Comparison of ENCODE assay signal across 8 cellular contexts in the genomic region with DNA sequence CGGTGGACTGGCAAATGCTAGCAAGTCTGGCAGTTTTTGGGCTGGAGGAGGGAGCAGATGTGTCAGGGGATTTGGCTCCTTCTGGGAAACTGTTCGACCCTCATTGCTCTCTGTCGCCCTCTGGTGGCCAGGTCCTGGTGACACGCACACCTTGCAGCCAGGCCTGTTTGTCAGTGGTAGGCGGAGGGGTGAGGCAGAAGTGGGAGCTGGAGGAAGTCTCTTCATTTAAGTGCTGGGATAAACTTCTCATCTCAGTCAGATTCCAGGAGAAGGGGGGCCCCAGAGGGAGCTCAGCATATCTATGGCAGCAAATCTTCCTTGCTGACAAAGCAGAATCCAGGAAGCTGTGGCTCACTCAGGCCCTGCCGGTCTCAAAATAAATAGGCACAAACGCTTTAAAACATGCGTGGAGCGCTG.
DNase-seq lines count a peak whose midpoint lies in the region; ATAC-seq and TF ChIP-seq lines count a peak whose summit lies in the region.

No MANE protein-coding gene starts in this region.

- H2BK12ac ChIP-seq in mesenchymal stem cell (ENCODE audit: low read length in 2 of 2), result no peak overlapping the region

- POLR2A ChIA-PET in activated CD4-positive, alpha-beta memory T cell treated with anti-CD3 and anti-CD28 coated beads, Interleukin-2, amount 10 ng/mL, durations not matched to agents 7 days and 5 days (lab: Charles Lee), result no interaction called here

- no peak overlapping the region for H4K91ac ChIP-seq in mesenchymal stem cell (ENCODE audit: low read length)

- H3K4me2 ChIP-seq in mesenchymal stem cell (ENCODE audit: low read length, poor library complexity, severe bottlenecking), result no peak overlapping the region

- H3K14ac ChIP-seq in mesenchymal stem cell (ENCODE audit: low read length in 2 of 2), result no peak overlapping the region

- no peak overlapping the region for H4K8ac ChIP-seq in mesenchymal stem cell (ENCODE audit: low read length)

- WGBS in mesenchymal stem cell, result 39% methylated on average over 9 of the region's 9 CpGs

- H3K4me3 ChIP-seq in effector memory CD4-positive, alpha-beta T cell (ENCODE audit: insufficient read depth, low read depth, low read length, poor library complexity, severe bottlenecking), result no peak overlapping the region
- no peak overlapping the region for H3K4me3 ChIP-seq in mesenchymal stem cell (ENCODE audit: insufficient read depth in 1 of 2, low read depth in 1 of 2, low read length in 2 of 2)

- no peaks in the 10 kb centered on the region for H3K79me1 ChIP-seq in mesenchymal stem cell (replicated peaks; ENCODE audit: low read length, poor library complexity, severe bottlenecking)

- H3K36me3 ChIP-seq in effector memory CD4-positive, alpha-beta T cell (ENCODE audit: control insufficient read depth, insufficient read depth, low read length), result no peaks in the 10 kb centered on the region
- H3K36me3 ChIP-seq in mesenchymal stem cell (ENCODE audit: control insufficient read depth in 1 of 2, insufficient read depth in 2 of 2, low read depth in 1 of 2, low read length in 2 of 2), result no peaks in the 10 kb centered on the region

- peak; percentile 97 for TF ChIP-seq CTCF in AG09319 (IDR thresholded peaks at IDR 0.05; ENCODE audit: low read depth, low read length)

- no peak overlapping the region for H3K27ac Mint-ChIP-seq in activated CD4-positive, alpha-beta memory T cell treated with anti-CD3 and anti-CD28 coated beads, Interleukin-2, amount 10 ng/mL, durations not matched to agents 7 days and 5 days

- no peak overlapping the region for H3K4me3 Mint-ChIP-seq in activated CD4-positive, alpha-beta memory T cell treated with anti-CD3 and anti-CD28 coated beads, Interleukin-2, amount 10 ng/mL, durations not matched to agents 7 days and 5 days

- no peaks in the 10 kb centered on the region for H3K27me3 ChIP-seq in effector memory CD4-positive, alpha-beta T cell (replicated peaks; ENCODE audit: control insufficient read depth, insufficient read depth, low read length, poor library complexity, severe bottlenecking)
- H3K27me3 ChIP-seq in mesenchymal stem cell (ENCODE audit: control insufficient read depth in 1 of 2, insufficient read depth in 1 of 2, low read length in 2 of 2), result peaks cover 19 to 44% of the 10 kb centered on the region in 2 experiments

- no peak overlapping the region for H3K18ac ChIP-seq in mesenchymal stem cell (ENCODE audit: low read depth in 1 of 2, low read length in 2 of 2)

- no peak overlapping the region for H2BK15ac ChIP-seq in mesenchymal stem cell (ENCODE audit: low read depth, poor library complexity, severe bottlenecking)

- H3K9me3 Mint-ChIP-seq in activated CD4-positive, alpha-beta memory T cell treated with anti-CD3 and anti-CD28 coated beads, Interleukin-2, amount 10 ng/mL, durations not matched to agents 7 days and 5 days, result no peaks in the 10 kb centered on the region

- H3K4me1 Mint-ChIP-seq in activated CD4-positive, alpha-beta memory T cell treated with anti-CD3 and anti-CD28 coated beads, Interleukin-2, amount 10 ng/mL, durations not matched to agents 7 days and 5 days, result no peaks in the 10 kb centered on the region

- no peak overlapping the region for H2BK120ac ChIP-seq in mesenchymal stem cell (ENCODE audit: low read depth, low read length)

- no peaks in the 10 kb centered on the region for H3K4me1 ChIP-seq in effector memory CD4-positive, alpha-beta T cell (ENCODE audit: control insufficient read depth, insufficient read depth, low read length, poor library complexity, severe bottlenecking)
- peaks cover 2% of the 10 kb centered on the region for H3K4me1 ChIP-seq in mesenchymal stem cell (ENCODE audit: control insufficient read depth, insufficient read depth, low read depth, low read length)

- H2AK5ac ChIP-seq in mesenchymal stem cell (ENCODE audit: low read length, severe bottlenecking), result no peak overlapping the region

- H3K9me3 ChIP-seq in effector memory CD4-positive, alpha-beta T cell (ENCODE audit: control insufficient read depth, low read length), result no peaks in the 10 kb centered on the region
- H3K9me3 ChIP-seq in mesenchymal stem cell (ENCODE audit: control insufficient read depth, low read length), result no peaks in the 10 kb centered on the region

- H3K36me3 Mint-ChIP-seq in activated CD4-positive, alpha-beta memory T cell treated with anti-CD3 and anti-CD28 coated beads, Interleukin-2, amount 10 ng/mL, durations not matched to agents 7 days and 5 days (ENCODE audit: low read depth), result no peaks in the 10 kb centered on the region

- CTCF ChIA-PET in activated CD4-positive, alpha-beta memory T cell treated with anti-CD3 and anti-CD28 coated beads, Interleukin-2, amount 10 ng/mL, durations not matched to agents 7 days and 5 days (lab: Charles Lee), result interaction anchor here (0.7 to 3.2 kb wide), 12 partner anchors 9 to 699 kb away, joined by 3 to 20 read pairs (median 4); no protein-coding TSS in a partner anchor

- H3K9ac ChIP-seq in mesenchymal stem cell (ENCODE audit: low read length), result no peak overlapping the region

- no peak overlapping the region for H2BK5ac ChIP-seq in mesenchymal stem cell (ENCODE audit: low read depth, low read length, poor library complexity, severe bottlenecking)

- peaks cover 20% of the 10 kb centered on the region for H3K27me3 Mint-ChIP-seq in activated CD4-positive, alpha-beta memory T cell treated with anti-CD3 and anti-CD28 coated beads, Interleukin-2, amount 10 ng/mL, durations not matched to agents 7 days and 5 days

- H2AFZ ChIP-seq in mesenchymal stem cell (ENCODE audit: low read depth, low read length), result no peak overlapping the region

- no peak overlapping the region for H3K23ac ChIP-seq in mesenchymal stem cell (ENCODE audit: low read length in 2 of 2)

- DNase-seq in AG09319 (ENCODE audit: extremely low read depth, low read depth) (peak; percentile 44), NCI-H526 treated with DMSO at 0.1 percent for 48 hours (lab: John Stamatoyannopoulos, UW) (peak; percentile 19), mesenchymal stem cell (peak; percentile 66)
- peak; percentile 78 for DNase-seq in activated CD4-positive, alpha-beta memory T cell treated with anti-CD3 and anti-CD28 coated beads, Interleukin-2, amount 10 ng/mL, durations not matched to agents 7 days and 5 days
- peak; percentile 43 to 65 (median 56) for DNase-seq in effector memory CD4-positive, alpha-beta T cell
- DNase-seq in stimulated activated CD8-positive, alpha-beta memory T cell treated with anti-CD3 and anti-CD28 coated beads, Interleukin-15, amount 100 ng/mL, for 48 hours (ENCODE audit: low read depth in 2 of 2), result peak; percentile 55 to 61

- H3K27ac ChIP-seq in effector memory CD4-positive, alpha-beta T cell (ENCODE audit: insufficient read depth, low read length, poor library complexity, severe bottlenecking), result no peak overlapping the region
- no peak overlapping the region for H3K27ac ChIP-seq in mesenchymal stem cell (ENCODE audit: low read length, poor library complexity, severe bottlenecking)

- H3K4ac ChIP-seq in mesenchymal stem cell (ENCODE audit: low read depth in 1 of 2, low read length in 2 of 2), result no peak overlapping the region

- ATAC-seq in GM18909 (IDR thresholded peaks at IDR 0.05; ENCODE audit: poor library complexity, unreplicated experiment) (peak; percentile 81), HG03439 (IDR thresholded peaks at IDR 0.05; ENCODE audit: unreplicated experiment) (peak; percentile 58)

Comparison
In these comparisons a context has a peak if more than half of its experiments do, and no peak if none do; other contexts are left out.
1. DNase-seq: peak in every context shown above with its lines; median percentile 78 in activated CD4-positive, alpha-beta memory T cell treated with anti-CD3 and anti-CD28 coated beads, Interleukin-2, amount 10 ng/mL, durations not matched to agents 7 days and 5 days; 66 in mesenchymal stem cell; 58 in stimulated activated CD8-positive, alpha-beta memory T cell treated with anti-CD3 and anti-CD28 coated beads, Interleukin-15, amount 100 ng/mL, for 48 hours; 56 in effector memory CD4-positive, alpha-beta T cell; 44 in AG09319; 19 in NCI-H526 treated with DMSO at 0.1 percent for 48 hours.